7 cellular contexts compared by ENCODE assay signal in the genomic region with DNA sequence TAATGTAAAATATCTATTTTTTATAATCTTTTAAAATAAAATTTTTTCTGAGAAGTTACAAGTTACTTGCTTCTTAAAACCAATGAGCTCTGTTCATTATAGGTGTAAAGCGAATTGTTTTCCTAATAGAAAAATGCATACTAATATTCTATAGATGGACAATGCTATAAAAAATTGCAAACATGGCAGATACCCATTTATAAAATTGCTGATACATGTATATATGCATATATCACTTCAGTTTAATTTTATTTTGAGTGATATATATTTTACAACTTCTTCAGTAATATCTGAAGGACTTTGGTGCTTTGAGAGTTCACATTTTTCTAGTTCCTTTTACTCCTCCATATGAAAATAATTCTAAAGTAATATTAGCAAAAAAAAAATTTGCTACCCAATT.
"Had no signal": no experiment of that assay in that cellular context is flagged by ENCODE, and none has a peak within 500 bp of the region (broad histone marks: within the 10 kb centered on the region; RNA-seq: fewer than 3 reads in every experiment).

No MANE protein-coding gene starts in this region.

- ATAC-seq: HCT116 had no signal

- DNase-seq: GOT3, H7, KBM-7 had no signal

- H3K9me3 ChIP-seq: HAP-1 had no signal

- H3K9ac ChIP-seq: KMS-11 had no signal

- H3K27ac ChIP-seq: KMS-11 had no signal

- FAIRE-seq: HTR-8/SVneo had no signal

- H3K36me3 ChIP-seq: HAP-1 had no signal

- H3K4me2 ChIP-seq: KMS-11 had no signal

- H3K4me3 ChIP-seq: HAP-1 had no signal

- H3K4me1 ChIP-seq: HAP-1 had no signal
